9 cellular contexts compared by ENCODE assay signal in the genomic region with DNA sequence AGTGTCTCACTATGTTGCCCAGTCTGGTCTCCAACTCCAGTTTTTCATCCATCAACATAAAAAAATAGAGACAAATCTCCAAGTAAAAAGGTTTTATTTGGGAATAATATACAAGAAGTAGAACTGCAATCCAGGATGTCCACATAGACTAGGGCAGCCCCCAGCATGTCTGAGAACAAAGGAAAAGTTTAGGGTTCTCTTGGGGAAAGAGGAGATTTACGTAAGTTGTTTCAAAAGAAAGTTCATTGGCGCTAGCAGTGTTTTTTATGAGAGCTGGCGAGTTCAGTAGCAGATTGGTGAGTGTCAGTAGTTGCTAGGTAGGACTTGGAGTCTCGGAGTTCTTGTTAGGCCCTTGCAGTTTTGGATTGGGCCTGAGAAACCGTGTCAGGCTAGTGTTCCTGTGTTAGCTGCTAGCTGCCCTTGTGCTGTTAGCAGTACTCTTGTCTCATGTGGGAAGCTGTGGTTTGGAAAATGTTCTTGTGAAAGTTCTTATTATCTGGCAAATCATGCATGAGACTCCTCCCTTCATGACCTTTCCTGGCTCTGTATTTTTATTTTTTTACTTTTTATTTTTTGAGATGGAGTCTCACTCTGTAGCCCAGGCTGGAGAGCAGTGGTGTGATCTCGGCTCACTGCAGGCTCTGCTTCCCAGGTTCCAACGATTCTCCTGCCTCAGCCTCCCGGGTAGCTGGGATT. TPM values are rescaled to one million over a fixed set of nuclear protein-coding genes. Genes with fewer than 3 reads are reported as not detected.
DNase-seq lines count a peak whose midpoint lies in the region; ATAC-seq and TF ChIP-seq lines count a peak whose summit lies in the region.
"Had no signal": no experiment of that assay in that cellular context is flagged by ENCODE, and none has a peak within 500 bp of the region (broad histone marks: within the 10 kb centered on the region; RNA-seq: fewer than 3 reads in every experiment).

No MANE protein-coding gene starts in this region.

- ATAC-seq in activated CD4-positive, alpha-beta T cell treated with anti-CD3 and anti-CD28 coated beads for 36 hours = peak; percentile 63

- intact Hi-C loops in activated CD4-positive, alpha-beta T cell treated with anti-CD3 and anti-CD28 coated beads for 36 hours (cut with DNase I, micrococcal nuclease) = no loop called here

- H3K36me3 ChIP-seq in mesendoderm (ENCODE audit: control insufficient read depth, insufficient read depth, low read length) = no peaks in the 10 kb centered on the region

- H3K27me3 ChIP-seq in mesendoderm (ENCODE audit: insufficient read depth, low read length, poor library complexity) = no peaks in the 10 kb centered on the region

- no peak overlapping the region for H2BK120ac ChIP-seq in mesendoderm (ENCODE audit: low read depth, low read length)

- no peak overlapping the region for H3K18ac ChIP-seq in mesendoderm (ENCODE audit: low read length)

- peaks cover 3% of the 10 kb centered on the region for H3K4me1 ChIP-seq in mesendoderm (ENCODE audit: control insufficient read depth, low read depth, low read length)

- no peak overlapping the region for H2AK5ac ChIP-seq in mesendoderm (ENCODE audit: low read length)

- peaks cover 8% of the 10 kb centered on the region for H3K27me3 Mint-ChIP-seq in activated CD4-positive, alpha-beta T cell treated with anti-CD3 and anti-CD28 coated beads for 36 hours
- peaks cover 23% of the 10 kb centered on the region for H3K27me3 Mint-ChIP-seq in HFFc6 (ENCODE audit: insufficient read depth)

- no peak overlapping the region for H3K23ac ChIP-seq in mesendoderm (ENCODE audit: low read length)

- no peak overlapping the region for H3K4me3 ChIP-seq in mesendoderm (ENCODE audit: low read length)

- no CpG with 5 or more reads among the region's 8 CpGs for WGBS in mesendoderm (ENCODE audit: extremely low coverage, insufficient coverage, low lambda C conversion rate)

- CTCF ChIA-PET in activated CD4-positive, alpha-beta T cell treated with anti-CD3 and anti-CD28 coated beads for 36 hours (lab: Charles Lee) = interaction anchor here (0.7 to 1.3 kb wide), 2 partner anchors 15 to 43 kb away, joined by 3 to 4 read pairs; no protein-coding TSS in a partner anchor

- DNase-seq in activated CD4-positive, alpha-beta T cell treated with anti-CD3 and anti-CD28 coated beads for 36 hours = no peak
- no peak for DNase-seq in activated CD4-positive, alpha-beta T cell treated with anti-CD3 and anti-CD28 coated beads, Interleukin-2, amount 50 U/mL, for 4 hours
- peak; percentile 57 for DNase-seq in HFFc6
- peak; percentile 32 for DNase-seq in NCI-H460 (ENCODE audit: extremely low read depth, low read depth)
- DNase-seq in dedifferentiated amniotic fluid mesenchymal stem cell (ENCODE audit: extremely low spot score) = peak; percentile 49
- DNase-seq in mesendoderm = peak; percentile 55
- no peak for DNase-seq in effector CD8-positive, alpha-beta T cell (lab: John Stamatoyannopoulos, UW)
- DNase-seq in activated CD8-positive, alpha-beta memory T cell treated with anti-CD3 and anti-CD28 coated beads, Interleukin-2, amount 50 U/mL, for 4 hours = no peak

- H3K9me3 Mint-ChIP-seq in activated CD4-positive, alpha-beta T cell treated with anti-CD3 and anti-CD28 coated beads for 36 hours (ENCODE audit: low read depth) = no peaks in the 10 kb centered on the region
- no peaks in the 10 kb centered on the region for H3K9me3 Mint-ChIP-seq in HFFc6

- H3K56ac ChIP-seq in mesendoderm (ENCODE audit: low read length) = no peak overlapping the region

- TF ChIP-seq CTCF in HFFc6 (IDR thresholded peaks at IDR 0.05) = no peak

- H2BK15ac ChIP-seq in mesendoderm (replicated peaks; ENCODE audit: low read depth) = no peak overlapping the region

- POLR2A ChIA-PET in activated CD4-positive, alpha-beta T cell treated with anti-CD3 and anti-CD28 coated beads for 36 hours (lab: Charles Lee) = no interaction called here

- no peaks in the 10 kb centered on the region for H3K36me3 Mint-ChIP-seq in activated CD4-positive, alpha-beta T cell treated with anti-CD3 and anti-CD28 coated beads for 36 hours (ENCODE audit: low read depth)
- no peaks in the 10 kb centered on the region for H3K36me3 Mint-ChIP-seq in HFFc6 (ENCODE audit: low read depth)
- H3K36me3 Mint-ChIP-seq: CD4-positive, alpha-beta memory T cell had no signal

- no peak overlapping the region for H3K9ac ChIP-seq in mesendoderm (ENCODE audit: low read length)

- no peak overlapping the region for H3K4me2 ChIP-seq in mesendoderm (ENCODE audit: low read length)

- no peaks in the 10 kb centered on the region for H3K4me1 Mint-ChIP-seq in activated CD4-positive, alpha-beta T cell treated with anti-CD3 and anti-CD28 coated beads for 36 hours
- H3K4me1 Mint-ChIP-seq in HFFc6 (ENCODE audit: low read depth) = no peaks in the 10 kb centered on the region
- H3K4me1 Mint-ChIP-seq: CD4-positive, alpha-beta memory T cell had no signal

- H3K27ac ChIP-seq in mesendoderm (ENCODE audit: low read depth, low read length) = no peak overlapping the region

- H3K79me1 ChIP-seq in mesendoderm (ENCODE audit: low read length) = no peaks in the 10 kb centered on the region

- H3K27ac Mint-ChIP-seq in activated CD4-positive, alpha-beta T cell treated with anti-CD3 and anti-CD28 coated beads for 36 hours = no peak overlapping the region
- no peak overlapping the region for H3K27ac Mint-ChIP-seq in HFFc6
- H3K27ac Mint-ChIP-seq: CD4-positive, alpha-beta memory T cell had no signal

- H4K5ac ChIP-seq in mesendoderm (ENCODE audit: low read length) = no peak overlapping the region

- H3K4me3 Mint-ChIP-seq in activated CD4-positive, alpha-beta T cell treated with anti-CD3 and anti-CD28 coated beads for 36 hours = no peak overlapping the region
- H3K4me3 Mint-ChIP-seq in HFFc6 = no peak overlapping the region
- H3K4me3 Mint-ChIP-seq: CD4-positive, alpha-beta memory T cell had no signal

- H4K8ac ChIP-seq in mesendoderm (ENCODE audit: low read depth, low read length) = no peak overlapping the region

- no peaks in the 10 kb centered on the region for H3K79me2 ChIP-seq in mesendoderm (ENCODE audit: control insufficient read depth, insufficient read depth, low read length)

- no peak overlapping the region for H2BK5ac ChIP-seq in mesendoderm (ENCODE audit: low read length)

- H3K4ac ChIP-seq in mesendoderm (ENCODE audit: low read depth, low read length) = peak overlapping the region; percentile 7

RNA-seq across cellular contexts. Expression of a gene that starts 24.7 kb away (rescaled TPM):
- not detected for total RNA-seq in activated CD4-positive, alpha-beta T cell treated with anti-CD3 and anti-CD28 coated beads for 36 hours
- total RNA-seq in HFFc6 (2021; fragmentation: NEBNext Ultra II Directional; extraction: Animal tissue kit (Norgen Biotek cat#: 25700)) = not detected
- total RNA-seq in NCI-H460 (2014; rRNA removed; shearing (Covaris generic)) = not detected in 2 replicates
- polyA plus RNA-seq in NCI-H460 (2014; cell fraction: nucleus; rRNA removed) = not detected in 2 replicates
- not detected for polyA plus RNA-seq in mesendoderm (2013, experiment 1 of 2)
- polyA plus RNA-seq in mesendoderm (2013, experiment 2 of 2) = 0.01 TPM
- total RNA-seq: CD4-positive, alpha-beta memory T cell had no signal

RNA-seq across cellular contexts. Expression of a gene that starts 24.8 kb away (rescaled TPM):
- not detected for total RNA-seq in activated CD4-positive, alpha-beta T cell treated with anti-CD3 and anti-CD28 coated beads for 36 hours
- total RNA-seq in HFFc6 (2021; fragmentation: NEBNext Ultra II Directional; extraction: Animal tissue kit (Norgen Biotek cat#: 25700)) = not detected
- total RNA-seq in NCI-H460 (2014; rRNA removed; shearing (Covaris generic)) = not detected in 2 replicates
- polyA plus RNA-seq in NCI-H460 (2014; cell fraction: nucleus; rRNA removed) = not detected in 2 replicates
- polyA plus RNA-seq in mesendoderm (2013, experiment 1 of 2) = 0.27 TPM
- 0.15 TPM for polyA plus RNA-seq in mesendoderm (2013, experiment 2 of 2)
- total RNA-seq: CD4-positive, alpha-beta memory T cell had no signal
- polyA plus RNA-seq: CD4-positive, alpha-beta memory T cell had no signal

RNA-seq across cellular contexts. Expression of a gene that starts 49.7 kb away (rescaled TPM):
- total RNA-seq in activated CD4-positive, alpha-beta T cell treated with anti-CD3 and anti-CD28 coated beads for 36 hours = not detected
- total RNA-seq in HFFc6 (2021; fragmentation: NEBNext Ultra II Directional; extraction: Animal tissue kit (Norgen Biotek cat#: 25700)) = not detected
- total RNA-seq in NCI-H460 (2014; rRNA removed; shearing (Covaris generic)) = not detected in 2 replicates
- not detected in 2 replicates for polyA plus RNA-seq in NCI-H460 (2014; cell fraction: nucleus; rRNA removed)
- 0.03 TPM for polyA plus RNA-seq in mesendoderm (2013, experiment 1 of 2)
- polyA plus RNA-seq in mesendoderm (2013, experiment 2 of 2) = not detected
- total RNA-seq: CD4-positive, alpha-beta memory T cell had no signal
- polyA plus RNA-seq: CD4-positive, alpha-beta memory T cell had no signal

RNA-seq across cellular contexts. Expression of a gene that starts 56.7 kb away (rescaled TPM):
- 10 to 100 TPM; 12.8 to 18.4 TPM for total RNA-seq in activated CD4-positive, alpha-beta T cell treated with anti-CD3 and anti-CD28 coated beads for 36 hours
- 10 to 100 TPM; 12.2 to 17.1 (median 13.1) TPM for total RNA-seq in HFFc6 (2021; fragmentation: NEBNext Ultra II Directional; extraction: Animal tissue kit (Norgen Biotek cat#: 25700))
- total RNA-seq in NCI-H460 (2014; rRNA removed; shearing (Covaris generic)) = 8.0 and 10.1 TPM in 2 replicates
- polyA plus RNA-seq in NCI-H460 (2014; cell fraction: nucleus; rRNA removed) = 10.0 and 10.5 TPM in 2 replicates
- 14.3 TPM for polyA plus RNA-seq in mesendoderm (2013, experiment 1 of 2)
- 14.0 TPM for polyA plus RNA-seq in mesendoderm (2013, experiment 2 of 2)

Comparison
In these comparisons a context has a peak if more than half of its experiments do, and no peak if none do; other contexts are left out.
1. DNase-seq: peak in HFFc6 (single experiment), NCI-H460 (single experiment), dedifferentiated amniotic fluid mesenchymal stem cell (single experiment) and mesendoderm (single experiment); none in activated CD4-positive, alpha-beta T cell treated with anti-CD3 and anti-CD28 coated beads for 36 hours (single experiment), activated CD4-positive, alpha-beta T cell treated with anti-CD3 and anti-CD28 coated beads, Interleukin-2, amount 50 U/mL, for 4 hours (0 of 2), effector CD8-positive, alpha-beta T cell (single experiment) and activated CD8-positive, alpha-beta memory T cell treated with anti-CD3 and anti-CD28 coated beads, Interleukin-2, amount 50 U/mL, for 4 hours (single experiment).